In genomic region chr19:46648961-46649960, GRCh38 we compare ENCODE assay signal across 1 cellular context.
TF ChIP-seq lines count a peak whose summit lies in the region.

No MANE protein-coding gene starts in this region.

TF ChIP-seq in endothelial cell of umbilical vein, 7 proteins besides CTCF, POLR2A, EP300 and RAD21:
- TF ChIP-seq EZH2 (IDR thresholded peaks at IDR 0.05; ENCODE audit: borderline replicate concordance, low read depth, low read length, severe bottlenecking) (peak; percentile 92), MAX (IDR thresholded peaks at IDR 0.05; ENCODE audit: insufficient read depth, insufficient read length) (no peak), MYC (IDR thresholded peaks at IDR 0.05; ENCODE audit: low read depth, low read length) (no peak)
